9 cellular contexts compared by ENCODE assay signal in the genomic region with DNA sequence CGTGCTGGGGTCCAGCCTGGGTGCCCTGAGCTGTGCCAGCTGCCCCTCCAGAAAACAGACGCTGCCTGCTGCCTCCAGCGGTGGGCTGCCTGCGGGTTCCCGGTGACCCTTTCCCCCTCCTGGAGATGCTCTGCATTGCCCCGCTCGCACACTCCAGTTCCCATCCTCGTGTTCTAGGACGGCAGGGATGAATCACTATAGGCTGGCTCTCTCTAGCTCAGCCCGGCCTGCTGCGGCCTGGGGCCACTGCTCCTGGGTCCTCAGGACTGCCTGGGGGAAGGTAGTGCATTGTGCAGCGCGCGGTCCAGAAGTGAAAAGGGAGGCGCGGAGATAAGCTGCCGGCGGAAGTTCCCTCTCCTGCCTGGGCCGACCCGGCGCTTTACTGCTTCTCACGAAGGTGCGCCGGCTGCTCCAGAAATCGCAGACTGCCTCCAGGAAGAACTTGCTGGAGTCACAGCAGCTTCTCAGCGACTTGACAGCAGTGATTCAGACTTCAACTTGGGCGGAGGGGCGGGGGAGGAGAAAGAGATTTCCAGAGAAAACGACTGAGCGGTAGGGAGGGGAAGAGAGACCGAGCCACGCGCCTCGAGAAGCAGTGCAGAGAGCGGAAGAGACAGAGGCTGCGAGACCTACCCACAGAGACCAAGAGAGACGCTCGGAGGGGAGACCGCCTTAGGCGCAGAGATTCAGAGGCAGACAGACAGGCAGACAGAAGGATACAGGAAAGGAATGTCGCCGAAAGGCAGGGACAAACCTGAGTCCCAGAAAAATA. TPM values are rescaled to one million over a fixed set of nuclear protein-coding genes. Genes with fewer than 3 reads are reported as not detected.
A peak's percentile ranks its signal among the peaks of the same experiment; 100 is the strongest.
DNase-seq lines count a peak whose midpoint lies in the region; ATAC-seq and TF ChIP-seq lines count a peak whose summit lies in the region.
"Had no signal": no experiment of that assay in that cellular context is flagged by ENCODE, and none has a peak within 500 bp of the region (broad histone marks: within the 10 kb centered on the region; RNA-seq: fewer than 3 reads in every experiment).

No MANE protein-coding gene starts in this region.

- no peak overlapping the region for H3K27ac ChIP-seq in MM.1S (ENCODE audit: low read length)
- no peak overlapping the region for H3K27ac ChIP-seq in caudate nucleus (ENCODE audit: low read depth, low read length)
- no peak overlapping the region for H3K27ac ChIP-seq in lower lobe of right lung
- no peak overlapping the region for H3K27ac ChIP-seq in stomach smooth muscle (ENCODE audit: low read length)
- no peak overlapping the region for H3K27ac ChIP-seq in transverse colon

- no peaks in the 10 kb centered on the region for H3K9me2 ChIP-seq in MM.1S (replicated peaks; ENCODE audit: insufficient read depth, low read length)

- intact Hi-C loops in lower lobe of right lung (cut with DNase I), result no loop called here
- intact Hi-C loops in transverse colon (cut with DNase I; ENCODE audit: low total_unique reads), result no loop called here

- H3F3A ChIP-seq in MM.1S (ENCODE audit: insufficient read depth, low read length), result no peaks in the 10 kb centered on the region

- 0 to 3% methylated on average over 12 to 37 of the region's 42 CpGs for WGBS in transverse colon (ENCODE audit: low coverage in 1 of 2), 2 donors

- H3K9me3 ChIP-seq in MM.1S (replicated peaks; ENCODE audit: insufficient read depth, low read length) (no peaks in the 10 kb centered on the region), lower lobe of right lung (no peaks in the 10 kb centered on the region), stomach smooth muscle (ENCODE audit: control insufficient read depth in 2 of 2, low read length in 2 of 2) (no peaks in the 10 kb centered on the region), transverse colon (no peaks in the 10 kb centered on the region)
- H3K9me3 ChIP-seq: HAP-1 had no signal

- ATAC-seq in GM19025 (IDR thresholded peaks at IDR 0.05; ENCODE audit: low read depth, unreplicated experiment) (peak; percentile 54), lower lobe of right lung (peak; percentile 30 to 54)

- DNase-seq in ACHN (peak; percentile 66), MM.1S (no peak), caudate nucleus (lab: John Stamatoyannopoulos, UW) (peak in 50 of 61 donors; percentile 12 to 95 (median 62)), lower lobe of right lung (no peak), transverse colon (no peak), foreskin melanocyte (no peak)

- TF ChIP-seq POLR2A in transverse colon (IDR thresholded peaks at IDR 0.05), result no peak

- no peaks in the 10 kb centered on the region for H3K79me2 ChIP-seq in MM.1S (ENCODE audit: low read length)

- H3K4me1 ChIP-seq in MM.1S (ENCODE audit: low read length), result no peaks in the 10 kb centered on the region
- peaks cover 31% of the 10 kb centered on the region for H3K4me1 ChIP-seq in lower lobe of right lung
- peaks cover 25% of the 10 kb centered on the region for H3K4me1 ChIP-seq in stomach smooth muscle (ENCODE audit: control insufficient read depth, insufficient read depth, low read length)
- peaks cover 9 to 34% (median 20%) of the 10 kb centered on the region in 4 donors for H3K4me1 ChIP-seq in transverse colon
- H3K4me1 ChIP-seq: HAP-1 had no signal

- H3K4me3 ChIP-seq in MM.1S (ENCODE audit: low read length), result peak overlapping the region; percentile 37
- peak overlapping the region; percentile 44 for H3K4me3 ChIP-seq in lower lobe of right lung
- H3K4me3 ChIP-seq in stomach smooth muscle (ENCODE audit: low read length in 2 of 2), result peak overlapping the region; percentile 53 to 67
- H3K4me3 ChIP-seq in transverse colon, result peak overlapping the region in 2 of 4 donors; percentile 13 to 37
- H3K4me3 ChIP-seq: HAP-1 had no signal

- H3K27me3 ChIP-seq in MM.1S (replicated peaks; ENCODE audit: insufficient read depth, low read length) (peaks cover 52% of the 10 kb centered on the region), lower lobe of right lung (ENCODE audit: low read depth) (peaks cover 94% of the 10 kb centered on the region), stomach smooth muscle (ENCODE audit: control insufficient read depth in 1 of 2, insufficient read depth in 2 of 2, low read length in 2 of 2) (peaks cover 74 to 76% of the 10 kb centered on the region in 2 donors), transverse colon (peaks cover 89% of the 10 kb centered on the region)

- no peak for TF ChIP-seq CTCF in MM.1S (IDR thresholded peaks at IDR 0.05; ENCODE audit: low read length)
- TF ChIP-seq CTCF in lower lobe of right lung (IDR thresholded peaks at IDR 0.05), result no peak
- TF ChIP-seq CTCF in transverse colon (IDR thresholded peaks at IDR 0.05), result no peak

- no peaks in the 10 kb centered on the region for H3K36me3 ChIP-seq in MM.1S (replicated peaks; ENCODE audit: insufficient read depth, low read length)
- H3K36me3 ChIP-seq in lower lobe of right lung, result no peaks in the 10 kb centered on the region
- no peaks in the 10 kb centered on the region for H3K36me3 ChIP-seq in stomach smooth muscle (ENCODE audit: control insufficient read depth in 2 of 2, insufficient read depth in 2 of 2, low read length in 2 of 2)
- H3K36me3 ChIP-seq in transverse colon, result no peaks in the 10 kb centered on the region
- H3K36me3 ChIP-seq: HAP-1 had no signal

- in situ Hi-C loops in ACHN (cut with HindIII; ENCODE audit: low pct_ligation_motif_present, low pct_unique_long_range_greater_than_20kb, low sequenced_read_pairs) (no loop called here), transverse colon (cut with MboI; ENCODE audit: low pct_ligation_motif_present in 1 of 4, low pct_unique_long_range_greater_than_20kb in 1 of 4, low sequenced_read_pairs in 3 of 4) (loop anchor here in 1 of 4 donors (25.0 kb wide), 1 partner anchor 365 kb away; no protein-coding TSS in a partner anchor)

- H3K9ac ChIP-seq in MM.1S (ENCODE audit: low read length) (no peak overlapping the region), stomach smooth muscle (ENCODE audit: low read length in 2 of 2) (no peak overlapping the region)

- no peak for TF ChIP-seq EP300 in transverse colon (IDR thresholded peaks at IDR 0.05; ENCODE audit: low read depth)

- no peaks in the 10 kb centered on the region for H4K20me1 ChIP-seq in MM.1S (ENCODE audit: insufficient read depth, low read length)

- H3K4me2 ChIP-seq in MM.1S (ENCODE audit: low read depth, low read length), result peak overlapping the region; percentile 63; the same call in 1 of the 2 replicates

- H2AFZ ChIP-seq in MM.1S (ENCODE audit: low read length), result peak overlapping the region; percentile 30; the same call in 1 of the 2 replicates

RNA-seq across cellular contexts. Expression of gene MSX1, which starts 6.7 kb away (rescaled TPM):
- total RNA-seq in lower lobe of right lung, result 2.1 TPM
- under 1 TPM in 1 of 4 donors, not detected in 3; 0.41 TPM for total RNA-seq in transverse colon

Comparison
In these comparisons a context has a peak if more than half of its experiments do, and no peak if none do; other contexts are left out.
1. DNase-seq: peak in ACHN (single experiment) and caudate nucleus (50 of 61); none in MM.1S (single experiment), lower lobe of right lung (single experiment), transverse colon (single experiment) and foreskin melanocyte (single experiment).